16 cellular contexts compared by ENCODE assay signal in genomic region chr7:24962418-24962962, GRCh38. TPM values are rescaled to one million over a fixed set of nuclear protein-coding genes. Genes with fewer than 3 reads are reported as not detected.
DNase-seq lines count a peak whose midpoint lies in the region; ATAC-seq and TF ChIP-seq lines count a peak whose summit lies in the region.
"Had no signal": no experiment of that assay in that cellular context is flagged by ENCODE, and none has a peak within 500 bp of the region (broad histone marks: within the 10 kb centered on the region; RNA-seq: fewer than 3 reads in every experiment).

No MANE protein-coding gene starts in this region.

- no peak overlapping the region for H4K8ac ChIP-seq in mesenchymal stem cell (ENCODE audit: low read length)

- CTCF ChIA-PET in CD8-positive, alpha-beta memory T cell (lab: Charles Lee) = interaction anchor here (3.0 kb wide), 1 partner anchor 17 kb away, joined by 17 read pairs; the partner anchor contains the start of gene OSBPL3
- CTCF ChIA-PET in CD4-positive, alpha-beta T cell (lab: Charles Lee) = no interaction called here

- ATAC-seq in natural killer cell treated with Interleukin-12 subunit alpha and Interleukin-12 subunit beta and Interleukin-15 and Interleukin-18, amount 100 ng/mL, for 72 hours = no peak
- no peak for ATAC-seq in natural killer cell
- no peak for ATAC-seq in CD4-positive, alpha-beta T cell (ENCODE audit: poor library complexity)
- ATAC-seq: A549 had no signal

- no peaks in the 10 kb centered on the region for H3K9me3 ChIP-seq in SU-DHL-6 (ENCODE audit: insufficient read depth, low read length)
- no peaks in the 10 kb centered on the region for H3K9me3 ChIP-seq in mesenchymal stem cell (ENCODE audit: control insufficient read depth, low read length)
- no peaks in the 10 kb centered on the region for H3K9me3 ChIP-seq in CD8-positive, alpha-beta memory T cell (ENCODE audit: low read length)
- no peaks in the 10 kb centered on the region for H3K9me3 ChIP-seq in CD4-positive, alpha-beta T cell (ENCODE audit: control insufficient read depth, low read length)
- H3K9me3 ChIP-seq: A549, adrenal gland, BE2C had no signal

- no peak overlapping the region for H2BK120ac ChIP-seq in mesenchymal stem cell (ENCODE audit: low read depth, low read length)

- no peaks in the 10 kb centered on the region for H3K9me2 ChIP-seq in SU-DHL-6 (replicated peaks; ENCODE audit: insufficient read depth, low read length)

- no peak overlapping the region for H3K14ac ChIP-seq in mesenchymal stem cell (ENCODE audit: low read length in 2 of 2)

- no peak overlapping the region for H3K23ac ChIP-seq in mesenchymal stem cell (ENCODE audit: low read length in 2 of 2)

- intact Hi-C loops in natural killer cell (cut with micrococcal nuclease) = no loop called here
- intact Hi-C loops in CD4-positive, alpha-beta T cell (cut with DNase I, micrococcal nuclease) = no loop called here

- no peak overlapping the region for H2AK5ac ChIP-seq in mesenchymal stem cell (ENCODE audit: low read length, severe bottlenecking)

- peaks cover 85% of the 10 kb centered on the region for H4K20me1 ChIP-seq in SU-DHL-6 (ENCODE audit: low read depth, low read length)

- POLR2A ChIA-PET in CD8-positive, alpha-beta memory T cell (lab: Charles Lee) = interaction anchor here (1.1 kb wide), 1 partner anchor 17 kb away, joined by 4 read pairs; no protein-coding TSS in a partner anchor
- POLR2A ChIA-PET in CD4-positive, alpha-beta T cell (lab: Charles Lee) = interaction anchor here (0.6 to 6.9 kb wide), 2 partner anchors 17 to 116 kb away, joined by 3 to 51 read pairs; partner anchors contain the start of gene OSBPL3

- H4K91ac ChIP-seq in mesenchymal stem cell (ENCODE audit: low read length) = no peak overlapping the region

- H3K79me2 ChIP-seq in SU-DHL-6 (ENCODE audit: insufficient read depth, low read length) = peaks cover 99% of the 10 kb centered on the region

- no peak overlapping the region for H3K27ac Mint-ChIP-seq in natural killer cell treated with Interleukin-12 subunit alpha and Interleukin-12 subunit beta and Interleukin-15 and Interleukin-18, amount 100 ng/mL, for 72 hours
- H3K27ac Mint-ChIP-seq in natural killer cell = peak overlapping the region in 1 of 2 donors; percentile 73
- no peak overlapping the region for H3K27ac Mint-ChIP-seq in CD8-positive, alpha-beta memory T cell
- H3K27ac Mint-ChIP-seq in CD4-positive, alpha-beta T cell = no peak overlapping the region
- H3K27ac Mint-ChIP-seq: progenitor cell of endocrine pancreas had no signal

- TF ChIP-seq CTCF in natural killer cell (IDR thresholded peaks at IDR 0.05) (no peak), SU-DHL-6 (IDR thresholded peaks at IDR 0.05; ENCODE audit: insufficient read depth, low read length, poor library complexity, severe bottlenecking) (no peak)
- TF ChIP-seq CTCF in CD4-positive, alpha-beta T cell (IDR thresholded peaks at IDR 0.05) = no peak

- H3K18ac ChIP-seq in mesenchymal stem cell (ENCODE audit: low read depth in 1 of 2, low read length in 2 of 2) = no peak overlapping the region

- no peak overlapping the region for H2BK5ac ChIP-seq in mesenchymal stem cell (ENCODE audit: low read depth, low read length, poor library complexity, severe bottlenecking)

- no peak for DNase-seq in natural killer cell treated with Interleukin-12 subunit alpha and Interleukin-12 subunit beta and Interleukin-15 and Interleukin-18, amount 100 ng/mL, for 72 hours (ENCODE audit: low spot score)
- DNase-seq in natural killer cell (no peak), mesenchymal stem cell (no peak), mucosa of gallbladder (ENCODE audit: low spot score) (no peak), SK-N-DZ (ENCODE audit: low spot score) (no peak)
- no peak for DNase-seq in CD8-positive, alpha-beta memory T cell
- no peak for DNase-seq in CD4-positive, alpha-beta T cell
- DNase-seq: BE2C, dermis blood vessel endothelial cell, islet precursor cell, NCI-H1436 had no signal

- H3K27me3 ChIP-seq in SU-DHL-6 (ENCODE audit: low read length) (no peaks in the 10 kb centered on the region), mesenchymal stem cell (ENCODE audit: control insufficient read depth in 1 of 2, insufficient read depth in 1 of 2, low read length in 2 of 2) (no peaks in the 10 kb centered on the region)
- H3K27me3 ChIP-seq in CD8-positive, alpha-beta memory T cell (ENCODE audit: insufficient read depth, low read length, poor library complexity, severe bottlenecking) = no peaks in the 10 kb centered on the region
- H3K27me3 ChIP-seq in CD4-positive, alpha-beta T cell (ENCODE audit: control insufficient read depth, insufficient read depth, low read length) = no peaks in the 10 kb centered on the region
- H3K27me3 ChIP-seq: adrenal gland, BE2C had no signal

- H3F3A ChIP-seq in SU-DHL-6 (ENCODE audit: insufficient read depth) = peaks cover 17% of the 10 kb centered on the region; the same call in 1 of the 2 replicates

- H3K36me3 ChIP-seq in SU-DHL-6 (ENCODE audit: low read length) (no peaks in the 10 kb centered on the region), mesenchymal stem cell (ENCODE audit: control insufficient read depth in 1 of 2, insufficient read depth in 2 of 2, low read depth in 1 of 2, low read length in 2 of 2) (no peaks in the 10 kb centered on the region)
- no peaks in the 10 kb centered on the region for H3K36me3 ChIP-seq in CD8-positive, alpha-beta memory T cell (ENCODE audit: insufficient read depth, low read length)
- H3K36me3 ChIP-seq: adrenal gland, BE2C had no signal

- no peak overlapping the region for H3K4ac ChIP-seq in mesenchymal stem cell (ENCODE audit: low read depth in 1 of 2, low read length in 2 of 2)

- H3K4me3 ChIP-seq in SU-DHL-6 (ENCODE audit: insufficient read depth, low read length, poor library complexity, severe bottlenecking) (no peak overlapping the region), mesenchymal stem cell (ENCODE audit: insufficient read depth in 1 of 2, low read depth in 1 of 2, low read length in 2 of 2) (no peak overlapping the region)
- H3K4me3 ChIP-seq in CD8-positive, alpha-beta memory T cell (ENCODE audit: low read length) = no peak overlapping the region
- H3K4me3 ChIP-seq: A549, adrenal gland had no signal

- peak overlapping the region; percentile 13 for H3K4me3 Mint-ChIP-seq in natural killer cell treated with Interleukin-12 subunit alpha and Interleukin-12 subunit beta and Interleukin-15 and Interleukin-18, amount 100 ng/mL, for 72 hours
- no peak overlapping the region for H3K4me3 Mint-ChIP-seq in natural killer cell
- H3K4me3 Mint-ChIP-seq in CD8-positive, alpha-beta memory T cell = no peak overlapping the region
- no peak overlapping the region for H3K4me3 Mint-ChIP-seq in CD4-positive, alpha-beta T cell
- H3K4me3 Mint-ChIP-seq: activated CD4-positive, alpha-beta T cell treated with anti-CD3 and anti-CD28 coated beads for 36 hours had no signal

- H3K9me3 Mint-ChIP-seq in natural killer cell treated with Interleukin-12 subunit alpha and Interleukin-12 subunit beta and Interleukin-15 and Interleukin-18, amount 100 ng/mL, for 72 hours = no peaks in the 10 kb centered on the region
- H3K9me3 Mint-ChIP-seq in natural killer cell = no peaks in the 10 kb centered on the region
- no peaks in the 10 kb centered on the region for H3K9me3 Mint-ChIP-seq in CD8-positive, alpha-beta memory T cell
- no peaks in the 10 kb centered on the region for H3K9me3 Mint-ChIP-seq in CD4-positive, alpha-beta T cell

- H2AFZ ChIP-seq in SU-DHL-6 (ENCODE audit: low read depth, low read length, severe bottlenecking) (no peak overlapping the region), mesenchymal stem cell (ENCODE audit: low read depth, low read length) (no peak overlapping the region)

- no peaks in the 10 kb centered on the region for H3K27me3 Mint-ChIP-seq in natural killer cell treated with Interleukin-12 subunit alpha and Interleukin-12 subunit beta and Interleukin-15 and Interleukin-18, amount 100 ng/mL, for 72 hours
- H3K27me3 Mint-ChIP-seq in natural killer cell (ENCODE audit: low read depth in 2 of 2) = no peaks in the 10 kb centered on the region
- H3K27me3 Mint-ChIP-seq in CD8-positive, alpha-beta memory T cell = no peaks in the 10 kb centered on the region
- H3K27me3 Mint-ChIP-seq in CD4-positive, alpha-beta T cell = no peaks in the 10 kb centered on the region
- H3K27me3 Mint-ChIP-seq: activated CD4-positive, alpha-beta T cell treated with anti-CD3 and anti-CD28 coated beads for 36 hours; progenitor cell of endocrine pancreas had no signal

- H3K79me1 ChIP-seq in mesenchymal stem cell (replicated peaks; ENCODE audit: low read length, poor library complexity, severe bottlenecking) = peaks cover 22% of the 10 kb centered on the region

- peaks cover 63 to 87% of the 10 kb centered on the region in 2 donors for H3K4me1 Mint-ChIP-seq in natural killer cell treated with Interleukin-12 subunit alpha and Interleukin-12 subunit beta and Interleukin-15 and Interleukin-18, amount 100 ng/mL, for 72 hours (ENCODE audit: low read depth in 2 of 2)
- H3K4me1 Mint-ChIP-seq in natural killer cell = peaks cover 90 to 91% of the 10 kb centered on the region in 2 donors
- H3K4me1 Mint-ChIP-seq in CD8-positive, alpha-beta memory T cell = peaks cover 84 to 95% (median 89%) of the 10 kb centered on the region in 3 donors
- peaks cover 83% of the 10 kb centered on the region for H3K4me1 Mint-ChIP-seq in CD4-positive, alpha-beta T cell (ENCODE audit: low read depth)

- H2BK15ac ChIP-seq in mesenchymal stem cell (ENCODE audit: low read depth, poor library complexity, severe bottlenecking) = no peak overlapping the region

- H3K9ac ChIP-seq in SU-DHL-6 (ENCODE audit: low read length) (no peak overlapping the region), mesenchymal stem cell (ENCODE audit: low read length) (peak overlapping the region; percentile 17)

- WGBS in mesenchymal stem cell = 99% methylated on average over 3 of the region's 4 CpGs

- H3K4me2 ChIP-seq in SU-DHL-6 (ENCODE audit: low read depth, low read length, poor library complexity, severe bottlenecking) (peak overlapping the region; percentile 31), mesenchymal stem cell (ENCODE audit: low read length, poor library complexity, severe bottlenecking) (no peak overlapping the region)
- H3K4me2 ChIP-seq: A549 had no signal

- H3K36me3 Mint-ChIP-seq in natural killer cell treated with Interleukin-12 subunit alpha and Interleukin-12 subunit beta and Interleukin-15 and Interleukin-18, amount 100 ng/mL, for 72 hours = no peaks in the 10 kb centered on the region
- H3K36me3 Mint-ChIP-seq in natural killer cell = no peaks in the 10 kb centered on the region
- H3K36me3 Mint-ChIP-seq in CD8-positive, alpha-beta memory T cell = peaks cover 0 to 3% (median 0%) of the 10 kb centered on the region in 3 donors
- H3K36me3 Mint-ChIP-seq in CD4-positive, alpha-beta T cell (ENCODE audit: low read depth) = no peaks in the 10 kb centered on the region

- peaks cover 7% of the 10 kb centered on the region for H3K4me1 ChIP-seq in mesenchymal stem cell (ENCODE audit: control insufficient read depth, insufficient read depth, low read depth, low read length)
- peaks cover 54% of the 10 kb centered on the region for H3K4me1 ChIP-seq in CD8-positive, alpha-beta memory T cell (ENCODE audit: insufficient read depth, low read length)
- H3K4me1 ChIP-seq: adrenal gland had no signal

- no peak overlapping the region for H3K27ac ChIP-seq in SU-DHL-6 (ENCODE audit: low read depth, low read length)
- no peak overlapping the region for H3K27ac ChIP-seq in mesenchymal stem cell (ENCODE audit: low read length, poor library complexity, severe bottlenecking)
- no peak overlapping the region for H3K27ac ChIP-seq in CD8-positive, alpha-beta memory T cell (ENCODE audit: low read depth, low read length)
- no peak overlapping the region for H3K27ac ChIP-seq in CD4-positive, alpha-beta T cell (ENCODE audit: low read depth, low read length)
- H3K27ac ChIP-seq: A549 had no signal

- no peak overlapping the region for H2BK12ac ChIP-seq in mesenchymal stem cell (ENCODE audit: low read length in 2 of 2)

RNA-seq across cellular contexts. Expression of gene OSBPL3, which starts 17.5 kb away (rescaled TPM):
- total RNA-seq in natural killer cell treated with Interleukin-12 subunit alpha and Interleukin-12 subunit beta and Interleukin-15 and Interleukin-18, amount 100 ng/mL, for 72 hours = 10 to 100 TPM; 34.7 to 70.4 TPM
- 10 to 100 TPM; 50.7 to 99.1 (median 65.1) TPM for total RNA-seq in natural killer cell
- polyA plus RNA-seq in mesenchymal stem cell (2013, experiment 1 of 2) = 7.8 TPM
- polyA plus RNA-seq in mesenchymal stem cell (2013, experiment 2 of 2) = 7.5 TPM
- 20.5 TPM for total RNA-seq in mucosa of gallbladder
- total RNA-seq in CD8-positive, alpha-beta memory T cell = 10 to 100 TPM; 71.7 to 72.5 TPM
- 16.4 TPM for polyA plus RNA-seq in CD8-positive, alpha-beta memory T cell
- 10 to 100 TPM; 25.4 to 25.9 TPM for total RNA-seq in CD4-positive, alpha-beta T cell
- polyA plus RNA-seq in SK-N-DZ (2014; cell fraction: cytosol; rRNA removed) = 5.1 and 6.6 TPM in 2 replicates
- 9.6 and 12.2 TPM in 2 replicates for polyA plus RNA-seq in SK-N-DZ (2014; cell fraction: nucleus; rRNA removed)
